ENCODE assay signal across 8 cellular contexts in the genomic region with DNA sequence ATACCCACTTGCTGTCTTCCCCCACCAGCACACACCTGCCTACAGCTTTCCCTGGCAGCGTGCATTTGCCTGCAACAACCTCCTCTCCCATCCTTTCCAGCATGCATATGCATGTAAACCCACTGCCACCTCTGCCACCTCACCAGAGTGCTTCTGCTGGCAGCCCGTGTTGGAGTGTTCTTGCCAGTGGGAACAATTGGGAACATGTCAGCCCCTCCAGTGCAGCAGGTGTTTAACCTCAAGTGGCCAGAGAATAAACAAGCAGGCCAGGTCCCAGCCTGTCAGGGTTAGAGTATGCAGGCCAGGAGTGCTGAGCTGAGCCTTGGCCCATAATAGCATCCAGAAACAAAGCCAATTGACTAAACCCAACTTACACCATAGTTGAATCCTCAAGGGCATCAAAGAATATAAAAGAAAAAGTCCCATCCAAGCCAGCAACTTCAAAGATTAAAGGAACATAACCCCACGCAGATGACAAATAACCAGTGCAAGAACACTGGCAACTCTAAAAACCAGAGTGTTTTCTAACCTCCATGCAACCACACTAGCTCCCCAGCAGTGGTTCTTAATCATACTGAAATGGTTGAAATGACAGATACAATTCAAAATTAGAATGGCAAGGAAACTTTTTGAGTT.
DNase-seq lines count a peak whose midpoint lies in the region; ATAC-seq lines count a peak whose summit lies in the region.

No MANE protein-coding gene starts in this region.

- DNase-seq in activated CD4-positive, alpha-beta T cell treated with anti-CD3 and anti-CD28 coated beads, Interleukin-2, amount 50 U/mL, for 48 hours = peak; percentile 13
- no peak for DNase-seq in HuH-7 (ENCODE audit: low spot score)
- no peak for DNase-seq in occipital lobe (lab: John Stamatoyannopoulos, UW)
- DNase-seq in activated effector memory CD4-positive, alpha-beta T cell treated with Interleukin-2 at 50 U/mL for 16 hours = no peak
- DNase-seq in DMS 273 (lab: John Stamatoyannopoulos, UW; ENCODE audit: unreplicated experiment) = no peak

- ATAC-seq in GM18499 (IDR thresholded peaks at IDR 0.05; ENCODE audit: insufficient read depth, unreplicated experiment) = peak; percentile 96
- ATAC-seq in GM19455 (IDR thresholded peaks at IDR 0.05; ENCODE audit: unreplicated experiment) = peak; percentile 92
- peak; percentile 81 for ATAC-seq in HG03108 (IDR thresholded peaks at IDR 0.05; ENCODE audit: unreplicated experiment)

Comparison
In these comparisons a context has a peak if more than half of its experiments do, and no peak if none do; other contexts are left out.
1. DNase-seq: peak in activated CD4-positive, alpha-beta T cell treated with anti-CD3 and anti-CD28 coated beads, Interleukin-2, amount 50 U/mL, for 48 hours (2 of 2); none in HuH-7 (single experiment), occipital lobe (single experiment), activated effector memory CD4-positive, alpha-beta T cell treated with Interleukin-2 at 50 U/mL for 16 hours (single experiment) and DMS 273 (single experiment).
2. Peak in every context shown above with its lines, with median percentiles within 50 percentile points of each other: ATAC-seq.